In the genomic region with DNA sequence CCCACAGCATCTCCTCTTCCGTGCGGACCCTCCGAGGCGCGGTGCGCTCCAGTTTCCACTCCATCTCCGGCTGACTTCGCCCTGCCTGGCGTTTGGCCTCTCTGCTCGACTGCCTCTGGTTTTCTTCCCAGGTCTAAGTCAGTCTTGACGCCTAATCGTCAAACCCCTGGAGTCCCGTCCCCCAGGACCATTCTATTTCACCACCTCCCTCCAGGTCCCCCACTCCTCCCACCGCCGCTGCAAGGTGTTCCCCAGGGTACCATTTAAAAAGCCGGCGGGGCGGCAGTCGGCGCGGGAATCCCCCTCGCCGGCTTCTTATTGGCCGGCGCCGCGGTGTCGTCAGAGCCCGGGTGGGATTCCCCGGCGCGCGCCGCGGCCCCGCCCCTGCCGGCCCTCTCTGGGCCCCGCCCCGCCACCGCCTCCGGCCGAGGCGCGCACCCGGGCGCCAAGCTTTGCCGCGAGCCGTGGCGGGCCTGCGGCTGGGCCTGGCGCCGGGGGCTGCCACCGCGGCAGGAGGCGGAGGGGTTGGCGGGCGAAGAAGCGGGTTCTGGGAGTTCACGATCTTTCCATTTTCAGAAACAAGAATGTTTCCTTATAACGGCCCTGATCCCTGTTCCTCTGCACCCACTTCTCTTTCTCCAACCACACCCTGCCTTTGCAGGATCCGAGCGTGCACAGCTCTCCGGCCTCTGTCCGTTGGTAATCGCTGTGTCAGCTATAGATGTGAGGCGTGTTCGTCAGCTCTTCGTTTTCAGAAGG, we compare ENCODE assay signal across 1 cellular context.
TF ChIP-seq lines count a peak whose summit lies in the region.

A gene with protein sequence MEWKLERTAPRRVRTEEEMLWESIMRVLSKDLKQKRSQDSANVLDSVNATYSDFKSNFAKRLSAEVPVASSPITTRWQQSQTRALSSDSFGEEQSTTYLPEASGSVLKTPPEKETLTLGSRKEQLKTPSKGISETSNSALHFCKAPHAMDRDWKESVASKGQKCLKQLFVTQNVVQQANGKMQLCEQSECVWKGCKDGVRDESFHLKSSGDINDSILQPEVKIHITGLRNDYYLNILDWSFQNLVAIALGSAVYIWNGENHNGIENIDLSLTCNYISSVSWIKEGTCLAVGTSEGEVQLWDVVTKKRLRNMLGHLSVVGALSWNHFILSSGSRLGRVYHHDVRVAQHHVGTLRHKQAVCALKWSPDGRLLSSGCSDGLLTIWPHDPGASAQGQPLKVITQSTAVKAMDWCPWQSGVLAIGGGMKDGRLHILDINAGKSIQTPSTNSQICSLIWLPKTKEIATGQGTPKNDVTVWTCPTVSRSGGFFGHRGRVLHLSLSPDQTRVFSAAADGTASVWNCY (minus strand): TSS at position 241 of the 759 bp plus-strand sequence. CDS start 177 bp downstream, at position 64.

TF ChIP-seq in K562, 482 proteins besides CTCF, POLR2A, EP300 and RAD21 (continued from another document and continues in another):
- TF ChIP-seq, protein P1, sequence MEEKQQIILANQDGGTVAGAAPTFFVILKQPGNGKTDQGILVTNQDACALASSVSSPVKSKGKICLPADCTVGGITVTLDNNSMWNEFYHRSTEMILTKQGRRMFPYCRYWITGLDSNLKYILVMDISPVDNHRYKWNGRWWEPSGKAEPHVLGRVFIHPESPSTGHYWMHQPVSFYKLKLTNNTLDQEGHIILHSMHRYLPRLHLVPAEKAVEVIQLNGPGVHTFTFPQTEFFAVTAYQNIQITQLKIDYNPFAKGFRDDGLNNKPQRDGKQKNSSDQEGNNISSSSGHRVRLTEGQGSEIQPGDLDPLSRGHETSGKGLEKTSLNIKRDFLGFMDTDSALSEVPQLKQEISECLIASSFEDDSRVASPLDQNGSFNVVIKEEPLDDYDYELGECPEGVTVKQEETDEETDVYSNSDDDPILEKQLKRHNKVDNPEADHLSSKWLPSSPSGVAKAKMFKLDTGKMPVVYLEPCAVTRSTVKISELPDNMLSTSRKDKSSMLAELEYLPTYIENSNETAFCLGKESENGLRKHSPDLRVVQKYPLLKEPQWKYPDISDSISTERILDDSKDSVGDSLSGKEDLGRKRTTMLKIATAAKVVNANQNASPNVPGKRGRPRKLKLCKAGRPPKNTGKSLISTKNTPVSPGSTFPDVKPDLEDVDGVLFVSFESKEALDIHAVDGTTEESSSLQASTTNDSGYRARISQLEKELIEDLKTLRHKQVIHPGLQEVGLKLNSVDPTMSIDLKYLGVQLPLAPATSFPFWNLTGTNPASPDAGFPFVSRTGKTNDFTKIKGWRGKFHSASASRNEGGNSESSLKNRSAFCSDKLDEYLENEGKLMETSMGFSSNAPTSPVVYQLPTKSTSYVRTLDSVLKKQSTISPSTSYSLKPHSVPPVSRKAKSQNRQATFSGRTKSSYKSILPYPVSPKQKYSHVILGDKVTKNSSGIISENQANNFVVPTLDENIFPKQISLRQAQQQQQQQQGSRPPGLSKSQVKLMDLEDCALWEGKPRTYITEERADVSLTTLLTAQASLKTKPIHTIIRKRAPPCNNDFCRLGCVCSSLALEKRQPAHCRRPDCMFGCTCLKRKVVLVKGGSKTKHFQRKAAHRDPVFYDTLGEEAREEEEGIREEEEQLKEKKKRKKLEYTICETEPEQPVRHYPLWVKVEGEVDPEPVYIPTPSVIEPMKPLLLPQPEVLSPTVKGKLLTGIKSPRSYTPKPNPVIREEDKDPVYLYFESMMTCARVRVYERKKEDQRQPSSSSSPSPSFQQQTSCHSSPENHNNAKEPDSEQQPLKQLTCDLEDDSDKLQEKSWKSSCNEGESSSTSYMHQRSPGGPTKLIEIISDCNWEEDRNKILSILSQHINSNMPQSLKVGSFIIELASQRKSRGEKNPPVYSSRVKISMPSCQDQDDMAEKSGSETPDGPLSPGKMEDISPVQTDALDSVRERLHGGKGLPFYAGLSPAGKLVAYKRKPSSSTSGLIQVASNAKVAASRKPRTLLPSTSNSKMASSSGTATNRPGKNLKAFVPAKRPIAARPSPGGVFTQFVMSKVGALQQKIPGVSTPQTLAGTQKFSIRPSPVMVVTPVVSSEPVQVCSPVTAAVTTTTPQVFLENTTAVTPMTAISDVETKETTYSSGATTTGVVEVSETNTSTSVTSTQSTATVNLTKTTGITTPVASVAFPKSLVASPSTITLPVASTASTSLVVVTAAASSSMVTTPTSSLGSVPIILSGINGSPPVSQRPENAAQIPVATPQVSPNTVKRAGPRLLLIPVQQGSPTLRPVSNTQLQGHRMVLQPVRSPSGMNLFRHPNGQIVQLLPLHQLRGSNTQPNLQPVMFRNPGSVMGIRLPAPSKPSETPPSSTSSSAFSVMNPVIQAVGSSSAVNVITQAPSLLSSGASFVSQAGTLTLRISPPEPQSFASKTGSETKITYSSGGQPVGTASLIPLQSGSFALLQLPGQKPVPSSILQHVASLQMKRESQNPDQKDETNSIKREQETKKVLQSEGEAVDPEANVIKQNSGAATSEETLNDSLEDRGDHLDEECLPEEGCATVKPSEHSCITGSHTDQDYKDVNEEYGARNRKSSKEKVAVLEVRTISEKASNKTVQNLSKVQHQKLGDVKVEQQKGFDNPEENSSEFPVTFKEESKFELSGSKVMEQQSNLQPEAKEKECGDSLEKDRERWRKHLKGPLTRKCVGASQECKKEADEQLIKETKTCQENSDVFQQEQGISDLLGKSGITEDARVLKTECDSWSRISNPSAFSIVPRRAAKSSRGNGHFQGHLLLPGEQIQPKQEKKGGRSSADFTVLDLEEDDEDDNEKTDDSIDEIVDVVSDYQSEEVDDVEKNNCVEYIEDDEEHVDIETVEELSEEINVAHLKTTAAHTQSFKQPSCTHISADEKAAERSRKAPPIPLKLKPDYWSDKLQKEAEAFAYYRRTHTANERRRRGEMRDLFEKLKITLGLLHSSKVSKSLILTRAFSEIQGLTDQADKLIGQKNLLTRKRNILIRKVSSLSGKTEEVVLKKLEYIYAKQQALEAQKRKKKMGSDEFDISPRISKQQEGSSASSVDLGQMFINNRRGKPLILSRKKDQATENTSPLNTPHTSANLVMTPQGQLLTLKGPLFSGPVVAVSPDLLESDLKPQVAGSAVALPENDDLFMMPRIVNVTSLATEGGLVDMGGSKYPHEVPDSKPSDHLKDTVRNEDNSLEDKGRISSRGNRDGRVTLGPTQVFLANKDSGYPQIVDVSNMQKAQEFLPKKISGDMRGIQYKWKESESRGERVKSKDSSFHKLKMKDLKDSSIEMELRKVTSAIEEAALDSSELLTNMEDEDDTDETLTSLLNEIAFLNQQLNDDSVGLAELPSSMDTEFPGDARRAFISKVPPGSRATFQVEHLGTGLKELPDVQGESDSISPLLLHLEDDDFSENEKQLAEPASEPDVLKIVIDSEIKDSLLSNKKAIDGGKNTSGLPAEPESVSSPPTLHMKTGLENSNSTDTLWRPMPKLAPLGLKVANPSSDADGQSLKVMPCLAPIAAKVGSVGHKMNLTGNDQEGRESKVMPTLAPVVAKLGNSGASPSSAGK (IDR thresholded peaks at IDR 0.05): peak; percentile 61; the same call in 1 of the 2 replicates
- TF ChIP-seq, protein P2, sequence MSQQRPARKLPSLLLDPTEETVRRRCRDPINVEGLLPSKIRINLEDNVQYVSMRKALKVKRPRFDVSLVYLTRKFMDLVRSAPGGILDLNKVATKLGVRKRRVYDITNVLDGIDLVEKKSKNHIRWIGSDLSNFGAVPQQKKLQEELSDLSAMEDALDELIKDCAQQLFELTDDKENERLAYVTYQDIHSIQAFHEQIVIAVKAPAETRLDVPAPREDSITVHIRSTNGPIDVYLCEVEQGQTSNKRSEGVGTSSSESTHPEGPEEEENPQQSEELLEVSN (IDR thresholded peaks at IDR 0.05; ENCODE audit: borderline replicate concordance in 1 of 2, extremely low read depth in 1 of 2, insufficient read depth in 1 of 2, insufficient read length in 1 of 2, low read depth in 1 of 2, low read length in 1 of 2, poor library complexity in 1 of 2, severe bottlenecking in 1 of 2): peak; percentile 37 to 82
- peak; percentile 56; the same call in 1 of the 2 replicates for TF ChIP-seq SPI1 (IDR thresholded peaks at IDR 0.05; ENCODE audit: borderline replicate concordance, low read depth, low read length)
- no peak for TF ChIP-seq GTF2B (IDR thresholded peaks at IDR 0.05; ENCODE audit: extremely low read depth, insufficient read length)
- peak; percentile 73 for TF ChIP-seq ZNF395 (CRISPR knock-in tag; IDR thresholded peaks at IDR 0.05)
- TF ChIP-seq, protein P3, sequence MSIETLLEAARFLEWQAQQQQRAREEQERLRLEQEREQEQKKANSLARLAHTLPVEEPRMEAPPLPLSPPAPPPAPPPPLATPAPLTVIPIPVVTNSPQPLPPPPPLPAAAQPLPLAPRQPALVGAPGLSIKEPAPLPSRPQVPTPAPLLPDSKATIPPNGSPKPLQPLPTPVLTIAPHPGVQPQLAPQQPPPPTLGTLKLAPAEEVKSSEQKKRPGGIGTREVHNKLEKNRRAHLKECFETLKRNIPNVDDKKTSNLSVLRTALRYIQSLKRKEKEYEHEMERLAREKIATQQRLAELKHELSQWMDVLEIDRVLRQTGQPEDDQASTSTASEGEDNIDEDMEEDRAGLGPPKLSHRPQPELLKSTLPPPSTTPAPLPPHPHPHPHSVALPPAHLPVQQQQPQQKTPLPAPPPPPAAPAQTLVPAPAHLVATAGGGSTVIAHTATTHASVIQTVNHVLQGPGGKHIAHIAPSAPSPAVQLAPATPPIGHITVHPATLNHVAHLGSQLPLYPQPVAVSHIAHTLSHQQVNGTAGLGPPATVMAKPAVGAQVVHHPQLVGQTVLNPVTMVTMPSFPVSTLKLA (conservative IDR thresholded peaks at IDR 0.05): peak in 1 of 2 experiments; percentile 51; a peak in 1 of 4 replicates
- peak; percentile 91 for TF ChIP-seq HIVEP1 (CRISPR knock-in tag; IDR thresholded peaks at IDR 0.05)
- TF ChIP-seq SMAD4 (CRISPR knock-in tag; conservative IDR thresholded peaks at IDR 0.05): peak; percentile 23; the same call in 1 of the 2 replicates
- peak; percentile 6 to 78; a peak in 2 of 4 replicates for TF ChIP-seq SIN3A (IDR thresholded peaks at IDR 0.05; ENCODE audit: borderline replicate concordance in 2 of 2, control insufficient read depth in 1 of 2, low read depth in 2 of 2, low read length in 2 of 2)
- TF ChIP-seq CUX1 (CRISPR knock-in tag; IDR thresholded peaks at IDR 0.05): no peak
- no peak for TF ChIP-seq CEBPZ (IDR thresholded peaks at IDR 0.05; ENCODE audit: borderline replicate concordance, low read depth, low read length)
- TF ChIP-seq ZNF197 (CRISPR knock-in tag; IDR thresholded peaks at IDR 0.05; ENCODE audit: low read depth): no peak
- TF ChIP-seq RBFOX2 (IDR thresholded peaks at IDR 0.05; ENCODE audit: low read depth, low read length): peak; percentile 59
